In the genomic region with DNA sequence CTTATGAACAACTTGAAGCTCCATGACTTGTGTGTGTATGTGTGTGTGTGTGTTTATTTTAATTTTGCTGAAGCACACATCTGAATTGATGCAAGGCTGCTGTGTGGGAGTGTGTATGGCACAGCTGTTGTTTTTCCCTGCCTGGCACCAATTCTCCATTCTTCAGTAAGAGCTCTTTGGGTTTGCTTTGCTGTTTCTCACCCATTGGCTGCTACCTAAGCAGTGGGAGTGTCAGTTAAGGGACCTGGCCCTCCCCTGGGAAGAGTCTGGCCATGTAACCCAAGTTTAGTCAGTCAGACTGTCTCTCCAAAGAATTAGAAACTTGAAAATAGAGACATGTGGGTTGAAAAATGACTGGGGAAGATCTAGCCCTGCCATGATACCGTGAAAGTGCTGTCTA, we compare ENCODE assay signal across 1 cellular context.
TF ChIP-seq lines count a peak whose summit lies in the region.

No MANE protein-coding gene starts in this region.

TF ChIP-seq in GM23338, 12 proteins besides CTCF, POLR2A, EP300 and RAD21:
- TF ChIP-seq ETS1 (IDR thresholded peaks at IDR 0.05), result no peak
- TF ChIP-seq NANOG (IDR thresholded peaks at IDR 0.05; ENCODE audit: borderline replicate concordance), result no peak
TF ChIP-seq in GM23338: peak in this region for 0.
